ENCODE assay signal across 1 cellular context in genomic region chr6:149464411-149464810, GRCh38.
TF ChIP-seq lines count a peak whose summit lies in the region.

No MANE protein-coding gene starts in this region.

TF ChIP-seq in K562, 482 proteins besides CTCF, POLR2A, EP300 and RAD21:
- TF ChIP-seq NCOA2 (IDR thresholded peaks at IDR 0.05; ENCODE audit: partially characterized antibody in 2 of 2) (no peak), ETV6 (IDR thresholded peaks at IDR 0.05; ENCODE audit: borderline replicate concordance in 1 of 2, low read depth in 2 of 2, low read length in 1 of 2) (no peak), ETV6 (CRISPR knock-in tag; IDR thresholded peaks at IDR 0.05; ENCODE audit: borderline replicate concordance) (no peak), TGIF2 (CRISPR knock-in tag; IDR thresholded peaks at IDR 0.05) (no peak), BDP1 (IDR thresholded peaks at IDR 0.05; ENCODE audit: insufficient read depth, insufficient read length) (no peak), ZNF444 (CRISPR knock-in tag; IDR thresholded peaks at IDR 0.05) (no peak), GTF3C2 (IDR thresholded peaks at IDR 0.05; ENCODE audit: borderline replicate concordance, extremely low read depth, insufficient read length) (no peak), NFIC (IDR thresholded peaks at IDR 0.05) (peak; percentile 44; the same call in 1 of the 2 replicates)
TF ChIP-seq in K562: peak in this region for 1.
